In the genomic region with DNA sequence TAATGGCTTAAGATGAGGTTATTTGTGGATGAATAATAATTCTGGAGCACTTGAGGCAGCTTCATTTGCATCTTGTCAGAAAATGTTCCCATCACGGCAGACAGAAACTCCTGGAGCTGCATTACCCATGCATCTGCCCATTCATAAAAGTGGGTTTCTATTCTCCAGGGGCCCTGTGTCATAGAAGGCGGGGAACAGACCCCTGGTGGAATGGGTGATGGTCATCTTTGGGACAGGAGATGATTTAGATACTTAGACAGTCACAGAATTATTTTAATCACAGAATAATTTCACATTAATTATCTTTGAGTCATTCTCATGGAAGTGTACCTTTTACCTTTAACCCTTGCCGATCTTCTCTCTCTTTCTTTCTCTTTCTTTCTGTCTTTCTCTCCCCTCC, we compare ENCODE assay signal across 22 cellular contexts.
"Had no signal": no experiment of that assay in that cellular context is flagged by ENCODE, and none has a peak within 500 bp of the region (broad histone marks: within the 10 kb centered on the region; RNA-seq: fewer than 3 reads in every experiment).

No MANE protein-coding gene starts in this region.

- H3K4me1 Mint-ChIP-seq: naive B cell; stimulated activated naive B cell treated with anti-CD40 and anti-IgM and Interleukin-4, amounts not matched to agents 10 μg/mL and 1 μg/mL and 100 μg/mL, for 72 hours; stimulated activated naive CD8-positive, alpha-beta T cell treated with anti-CD3 and anti-CD28 coated beads, Interleukin-15, amount 100 ng/mL, for 72 hours had no signal

- ATAC-seq: gastroesophageal sphincter; left lung; lower lobe of right lung; sciatic nerve; stimulated activated naive B cell treated with anti-CD40 and anti-IgM and Interleukin-4, amounts not matched to agents 10 μg/mL and 1 μg/mL and 100 μg/mL, for 72 hours; stimulated activated naive CD8-positive, alpha-beta T cell treated with anti-CD3 and anti-CD28 coated beads, Interleukin-15, amount 100 ng/mL, for 72 hours; upper lobe of right lung had no signal

- H3K9me3 Mint-ChIP-seq: nephron; stimulated activated naive B cell treated with anti-CD40 and anti-IgM and Interleukin-4, amounts not matched to agents 10 μg/mL and 1 μg/mL and 100 μg/mL, for 72 hours; stimulated activated naive CD8-positive, alpha-beta T cell treated with anti-CD3 and anti-CD28 coated beads, Interleukin-15, amount 100 ng/mL, for 72 hours had no signal

- H3K4me3 ChIP-seq: esophagus muscularis mucosa, gastroesophageal sphincter, left lung, lower lobe of right lung, skin epidermis, testis, tibial nerve, upper lobe of right lung, vagina had no signal

- H3K27me3 Mint-ChIP-seq: stimulated activated naive B cell treated with anti-CD40 and anti-IgM and Interleukin-4, amounts not matched to agents 10 μg/mL and 1 μg/mL and 100 μg/mL, for 72 hours; stimulated activated naive CD8-positive, alpha-beta T cell treated with anti-CD3 and anti-CD28 coated beads, Interleukin-15, amount 100 ng/mL, for 72 hours had no signal

- H3K4me3 Mint-ChIP-seq: naive B cell; nephron; stimulated activated naive B cell treated with anti-CD40 and anti-IgM and Interleukin-4, amounts not matched to agents 10 μg/mL and 1 μg/mL and 100 μg/mL, for 72 hours; stimulated activated naive CD8-positive, alpha-beta T cell treated with anti-CD3 and anti-CD28 coated beads, Interleukin-15, amount 100 ng/mL, for 72 hours had no signal

- H3K27me3 ChIP-seq: gastroesophageal sphincter, left lung, testis, tibial nerve, upper lobe of right lung, vagina had no signal

- H3K9me3 ChIP-seq: esophagus muscularis mucosa, gastroesophageal sphincter, left lung, lower lobe of right lung, testis, tibial nerve, upper lobe of right lung, vagina had no signal

- H3K27ac Mint-ChIP-seq: naive B cell; nephron; stimulated activated naive B cell treated with anti-CD40 and anti-IgM and Interleukin-4, amounts not matched to agents 10 μg/mL and 1 μg/mL and 100 μg/mL, for 72 hours; stimulated activated naive CD8-positive, alpha-beta T cell treated with anti-CD3 and anti-CD28 coated beads, Interleukin-15, amount 100 ng/mL, for 72 hours had no signal

- H3K4me1 ChIP-seq: gastroesophageal sphincter, left lung, lower lobe of right lung, testis, upper lobe of right lung, vagina had no signal

- H3K27ac ChIP-seq: gastroesophageal sphincter, left lung, lower lobe of right lung, skin epidermis, testis, tibial nerve, upper lobe of right lung, vagina had no signal

- DNase-seq: effector memory CD4-positive, alpha-beta T cell; foreskin fibroblast; glutamatergic neuron; islet precursor cell; left lung; lower lobe of right lung; mesendoderm; naive B cell; occipital lobe; stimulated activated CD4-positive, alpha-beta T cell treated with anti-CD3 and anti-CD28 coated beads, Interleukin-2, amount 100 ng/mL, for 24 hours; stimulated activated CD4-positive, alpha-beta T cell treated with anti-CD3 and anti-CD28 coated beads, Interleukin-4, amount 100 ng/mL, for 4 hours; stimulated activated naive B cell treated with anti-CD40 and anti-IgM and Interleukin-4, amounts not matched to agents 10 μg/mL and 1 μg/mL and 100 μg/mL, for 72 hours; stimulated activated naive CD8-positive, alpha-beta T cell treated with anti-CD3 and anti-CD28 coated beads, Interleukin-15, amount 100 ng/mL, for 72 hours; testis; upper lobe of right lung had no signal

- H3K36me3 ChIP-seq: esophagus muscularis mucosa, gastroesophageal sphincter, left lung, lower lobe of right lung, tibial nerve, upper lobe of right lung, vagina had no signal

- H3K36me3 Mint-ChIP-seq: naive B cell; stimulated activated naive B cell treated with anti-CD40 and anti-IgM and Interleukin-4, amounts not matched to agents 10 μg/mL and 1 μg/mL and 100 μg/mL, for 72 hours had no signal
